ENCODE assay signal across 8 cellular contexts in the genomic region with DNA sequence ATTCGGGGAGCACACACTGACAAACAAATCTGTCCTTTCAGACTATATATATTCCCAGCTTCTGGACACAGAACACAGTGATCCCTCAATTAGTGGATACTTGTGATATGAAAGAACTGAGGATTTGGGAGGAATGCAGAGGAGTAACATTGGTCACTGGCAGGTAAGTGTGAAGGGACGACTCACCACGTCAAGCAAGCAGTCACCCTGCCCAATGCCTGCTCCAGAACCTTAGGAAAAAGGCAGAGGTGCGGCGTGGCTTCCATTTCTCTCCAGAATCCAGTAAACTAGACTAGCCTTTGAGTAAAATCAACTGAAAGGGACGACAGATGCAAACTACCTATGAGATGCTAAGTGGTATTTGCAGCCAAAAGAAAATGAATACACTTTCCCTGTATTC. TPM values are rescaled to one million over a fixed set of nuclear protein-coding genes. Genes with fewer than 3 reads are reported as not detected.
DNase-seq lines count a peak whose midpoint lies in the region; ATAC-seq and TF ChIP-seq lines count a peak whose summit lies in the region.

No MANE protein-coding gene starts in this region.

- peak overlapping the region in 2 of 3 experiments; percentile 33 to 59 for H3K27ac Mint-ChIP-seq in nephron

- peak overlapping the region; percentile 80 to 100 (median 98) for H3K4me3 ChIP-seq in BLaER1 treated with 17β-estradiol and CSF1 and Interleukin-3, amounts not matched to agents 10 nM and 100 nM

- peaks cover 15% of the 10 kb centered on the region for H3K4me1 Mint-ChIP-seq in nephron

- peak overlapping the region; percentile 88 to 96 (median 92) for H3K4me3 Mint-ChIP-seq in nephron

- no peaks in the 10 kb centered on the region for H3K9me3 Mint-ChIP-seq in nephron

- DNase-seq in M059J (ENCODE audit: low read depth) (peak; percentile 3), dermis blood vessel endothelial cell (peak; percentile 29), NCI-H146 treated with DMSO at 0.1 percent for 48 hours (lab: John Stamatoyannopoulos, UW; ENCODE audit: unreplicated experiment) (no peak)

- H3K9me3 ChIP-seq in BLaER1 treated with 17β-estradiol and CSF1 and Interleukin-3, amounts not matched to agents 10 nM and 100 nM (replicated peaks in 1 of 11): no peaks in the 10 kb centered on the region

- peaks cover 13 to 20% (median 17%) of the 10 kb centered on the region in 11 experiments for H3K36me3 ChIP-seq in BLaER1 treated with 17β-estradiol and CSF1 and Interleukin-3, amounts not matched to agents 10 nM and 100 nM

- peak overlapping the region in 6 of 11 experiments; percentile 82 to 90 (median 86); a peak in 9 of 22 replicates for H3K27ac ChIP-seq in BLaER1 treated with 17β-estradiol and CSF1 and Interleukin-3, amounts not matched to agents 10 nM and 100 nM

- H3K9ac ChIP-seq in BLaER1 treated with 17β-estradiol and CSF1 and Interleukin-3, amounts not matched to agents 10 nM and 100 nM: peak overlapping the region; percentile 83 to 96 (median 90)

- peak overlapping the region; percentile 88 to 100 (median 96) for H3K4me2 ChIP-seq in BLaER1 treated with 17β-estradiol and CSF1 and Interleukin-3, amounts not matched to agents 10 nM and 100 nM

- ATAC-seq in activated CD4-positive, CD25-positive, alpha-beta regulatory T cell treated with anti-CD3 and anti-CD28 coated beads, Interleukin-2, amount 50 U/mL, for 24 hours: no peak
- ATAC-seq in GM18519 (IDR thresholded peaks at IDR 0.05; ENCODE audit: low FRiP score, unreplicated experiment): no peak
- no peak for ATAC-seq in GM19324 (IDR thresholded peaks at IDR 0.05; ENCODE audit: low FRiP score, unreplicated experiment)

- H3K36me3 Mint-ChIP-seq in nephron (ENCODE audit: low read depth): peaks cover 10% of the 10 kb centered on the region

- H3K4me1 ChIP-seq in BLaER1 treated with 17β-estradiol and CSF1 and Interleukin-3, amounts not matched to agents 10 nM and 100 nM: peaks cover 23 to 82% (median 27%) of the 10 kb centered on the region in 10 experiments

- no peak for TF ChIP-seq CTCF in nephron (IDR thresholded peaks at IDR 0.05; ENCODE audit: unreplicated experiment in 3 of 3)

- no peaks in the 10 kb centered on the region for H3K27me3 ChIP-seq in BLaER1 treated with 17β-estradiol and CSF1 and Interleukin-3, amounts not matched to agents 10 nM and 100 nM

- H4K20me1 ChIP-seq in BLaER1 treated with 17β-estradiol and CSF1 and Interleukin-3, amounts not matched to agents 10 nM and 100 nM: peaks cover 36 to 58% (median 54%) of the 10 kb centered on the region in 11 experiments; a peak in 20 of 22 replicates

- peaks cover 16% of the 10 kb centered on the region for H3K27me3 Mint-ChIP-seq in nephron (ENCODE audit: low read depth)

RNA-seq across cellular contexts. Expression of a gene that starts 1.1 kb away (rescaled TPM):
- total RNA-seq in M059J (2014; rRNA removed; shearing (Covaris generic)): 18.2 and 21.4 TPM in 2 replicates
- total RNA-seq in dermis blood vessel endothelial cell: 36.6 and 37.6 TPM in 2 replicates
